In genomic region chr12:75631809-75632208, GRCh38 we compare ENCODE assay signal across 16 cellular contexts.
"Had no signal": no experiment of that assay in that cellular context is flagged by ENCODE, and none has a peak within 500 bp of the region (broad histone marks: within the 10 kb centered on the region; RNA-seq: fewer than 3 reads in every experiment).

No MANE protein-coding gene starts in this region.

- DNase-seq: activated CD4-positive, alpha-beta T cell treated with anti-CD3 and anti-CD28 coated beads, Interleukin-2, amount 50 U/mL, for 1 hour; activated CD4-positive, CD25-positive, alpha-beta regulatory T cell treated with anti-CD3 and anti-CD28 coated beads, Interleukin-2, amount 50 U/mL, for 72 hours; activated CD8-positive, alpha-beta memory T cell treated with anti-CD3 and anti-CD28 coated beads, Interleukin-2, amount 50 U/mL, for 4 hours; activated gamma-delta T cell; activated T-cell treated with anti-CD3 and anti-CD28 coated beads, Interleukin-2, amount 50 U/mL, for 48 hours; cortex of kidney; mesendoderm; naive thymus-derived CD4-positive, alpha-beta T cell; pancreas; stimulated activated naive B cell treated with anti-CD40 and anti-IgM and Interleukin-4, amounts not matched to agents 10 μg/mL and 1 μg/mL and 100 μg/mL, for 72 hours; upper lobe of right lung had no signal

- H3K27ac Mint-ChIP-seq: activated naive CD4-positive, alpha-beta T cell treated with anti-CD3 and anti-CD28 coated beads, Interleukin-2, amount 50 U/mL, for 24 hours; naive thymus-derived CD4-positive, alpha-beta T cell; stimulated activated naive B cell treated with anti-CD40 and anti-IgM and Interleukin-4, amounts not matched to agents 10 μg/mL and 1 μg/mL and 100 μg/mL, for 72 hours had no signal

- H3K4me1 ChIP-seq: ascending aorta, upper lobe of right lung had no signal

- H3K27me3 Mint-ChIP-seq: activated naive CD4-positive, alpha-beta T cell treated with anti-CD3 and anti-CD28 coated beads, Interleukin-2, amount 50 U/mL, for 24 hours; central memory CD8-positive, alpha-beta T cell had no signal

- ATAC-seq: naive thymus-derived CD4-positive, alpha-beta T cell; pancreas; stimulated activated naive B cell treated with anti-CD40 and anti-IgM and Interleukin-4, amounts not matched to agents 10 μg/mL and 1 μg/mL and 100 μg/mL, for 72 hours; upper lobe of right lung had no signal

- H3K27ac ChIP-seq: ascending aorta, pancreas, thoracic aorta, upper lobe of right lung, VCaP had no signal

- H3K36me3 Mint-ChIP-seq: activated naive CD4-positive, alpha-beta T cell treated with anti-CD3 and anti-CD28 coated beads, Interleukin-2, amount 50 U/mL, for 24 hours; naive thymus-derived CD4-positive, alpha-beta T cell; stimulated activated naive B cell treated with anti-CD40 and anti-IgM and Interleukin-4, amounts not matched to agents 10 μg/mL and 1 μg/mL and 100 μg/mL, for 72 hours had no signal

- H3K9me3 ChIP-seq: ascending aorta, pancreas, thoracic aorta, upper lobe of right lung had no signal

- H3K27me3 ChIP-seq: ascending aorta, pancreas, upper lobe of right lung had no signal

- H3K4me3 Mint-ChIP-seq: activated naive CD4-positive, alpha-beta T cell treated with anti-CD3 and anti-CD28 coated beads, Interleukin-2, amount 50 U/mL, for 24 hours; central memory CD8-positive, alpha-beta T cell; naive thymus-derived CD4-positive, alpha-beta T cell; stimulated activated naive B cell treated with anti-CD40 and anti-IgM and Interleukin-4, amounts not matched to agents 10 μg/mL and 1 μg/mL and 100 μg/mL, for 72 hours had no signal

- H3K9me3 Mint-ChIP-seq: central memory CD8-positive, alpha-beta T cell had no signal

- H3K36me3 ChIP-seq: ascending aorta, pancreas, thoracic aorta, upper lobe of right lung had no signal

- H3K4me1 Mint-ChIP-seq: central memory CD8-positive, alpha-beta T cell; stimulated activated naive B cell treated with anti-CD40 and anti-IgM and Interleukin-4, amounts not matched to agents 10 μg/mL and 1 μg/mL and 100 μg/mL, for 72 hours had no signal

- H3K4me3 ChIP-seq: ascending aorta, pancreas, thoracic aorta, upper lobe of right lung had no signal
